ENCODE assay signal across 8 cellular contexts in genomic region chr18:1177232-1177631, GRCh38.
"Had no signal": no experiment of that assay in that cellular context is flagged by ENCODE, and none has a peak within 500 bp of the region (broad histone marks: within the 10 kb centered on the region; RNA-seq: fewer than 3 reads in every experiment).

No MANE protein-coding gene starts in this region.

- FAIRE-seq: G401.6, GM12878, GM12891, GM12892, GM18507, GM19239 had no signal

- DNase-seq: GDM1, GF-D8 had no signal

- ATAC-seq: GM12878 had no signal

- H3K4me3 ChIP-seq: GM12878 had no signal
